ENCODE assay signal across 8 cellular contexts in genomic region chr6:36180126-36180525, GRCh38.
"Had no signal": no experiment of that assay in that cellular context is flagged by ENCODE, and none has a peak within 500 bp of the region (broad histone marks: within the 10 kb centered on the region; RNA-seq: fewer than 3 reads in every experiment).

No MANE protein-coding gene starts in this region.

- DNase-seq: GDM1, GF-D8 had no signal

- FAIRE-seq: G401.6, GM12878, GM12891, GM12892, GM18507, GM19239 had no signal

- ATAC-seq: GM12878 had no signal

- H3K4me3 ChIP-seq: GM12878 had no signal
